35 cellular contexts compared by ENCODE assay signal in the genomic region with DNA sequence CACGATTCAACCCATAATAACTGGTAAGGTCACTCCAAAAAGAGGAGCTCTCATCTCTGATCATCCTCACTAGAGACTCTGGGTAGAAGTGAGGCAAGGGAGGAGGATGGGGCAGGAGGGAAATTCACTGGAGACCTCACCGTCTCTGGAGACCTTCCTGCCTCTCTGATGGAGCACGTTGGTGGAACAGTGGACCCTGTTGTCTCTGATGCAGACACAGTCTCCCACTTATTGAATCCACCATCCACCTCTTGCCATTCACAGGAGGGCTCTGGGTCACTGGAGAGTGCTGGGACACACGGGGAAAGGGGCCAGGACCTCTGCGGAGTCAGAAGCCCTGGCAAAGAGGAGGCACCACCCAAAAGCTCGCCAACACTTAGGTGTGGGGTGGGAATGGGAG.
"Had no signal": no experiment of that assay in that cellular context is flagged by ENCODE, and none has a peak within 500 bp of the region (broad histone marks: within the 10 kb centered on the region; RNA-seq: fewer than 3 reads in every experiment).

No MANE protein-coding gene starts in this region.

- H3K4me3 ChIP-seq: MG63 had no signal

- H3K27me3 ChIP-seq: MG63 had no signal

- H3K9me3 ChIP-seq: MG63 had no signal

- DNase-seq: Karpas-422, Kasumi-1, MG63, MM.1S, MV-4-11, NCI-H1048, NCI-H1092, NCI-H1092 treated with DMSO at 0.1 percent for 48 hours, NCI-H1105, NCI-H1105 treated with DMSO at 0.1 percent for 48 hours, NCI-H1417, NCI-H1417 treated with DMSO at 0.1 percent for 48 hours, NCI-H1436, NCI-H1436 treated with DMSO at 0.1 percent for 48 hours, NCI-H146, NCI-H1694, NCI-H1694 treated with DMSO at 0.1 percent for 48 hours, NCI-H187, NCI-H187 treated with DMSO at 0.1 percent for 48 hours, NCI-H1930, NCI-H2029, NCI-H2029 treated with DMSO at 0.1 percent for 48 hours, NCI-H2081, NCI-H2081 treated with DMSO at 0.1 percent for 48 hours, NCI-H2107, NCI-H2171, NCI-H2171 treated with DMSO at 0.1 percent for 48 hours, NCI-H2227 treated with DMSO at 0.1 percent for 48 hours, NCI-H226, NCI-H345, NCI-H446, NCI-H446 treated with DMSO at 0.1 percent for 48 hours, NCI-H510A, NCI-H510A treated with DMSO at 0.1 percent for 48 hours, NCI-H524 had no signal
